Comparison of ENCODE assay signal across 10 cellular contexts in the genomic region with DNA sequence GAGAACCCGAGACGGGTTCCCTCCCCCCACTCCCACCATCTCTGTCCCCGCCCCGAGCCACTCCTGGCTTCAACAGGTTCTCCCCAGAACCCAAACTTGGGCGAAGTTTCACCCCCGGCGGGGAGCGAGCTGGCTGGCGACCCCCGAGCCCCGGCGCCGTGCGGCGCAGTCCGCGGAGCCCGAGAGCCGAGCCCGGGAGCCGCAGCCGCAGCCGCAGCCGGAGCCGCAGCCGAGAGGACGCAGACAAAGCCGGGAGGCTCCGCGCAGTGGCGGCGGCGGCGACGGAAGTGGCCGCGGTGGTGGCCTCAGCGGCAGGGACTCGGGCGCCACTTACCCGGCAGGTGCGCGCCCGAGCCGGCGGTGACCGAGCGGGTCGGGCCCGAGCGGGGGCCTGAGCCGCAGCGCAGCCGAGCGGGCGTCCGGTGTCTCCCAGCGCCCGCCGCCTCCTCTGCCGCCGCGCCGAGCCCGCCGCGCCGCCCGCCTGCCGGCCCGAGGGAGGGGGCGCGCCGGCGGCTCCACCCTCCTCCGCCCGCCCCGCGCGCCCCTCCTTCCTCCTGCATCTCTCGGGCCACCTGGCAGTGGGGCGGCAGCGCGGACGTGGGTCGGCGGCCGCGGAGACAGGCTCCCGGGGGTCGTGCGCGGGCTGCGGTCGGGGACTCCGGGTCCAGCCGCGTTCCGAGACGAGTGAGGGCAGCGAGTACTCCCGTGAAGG. TPM values are rescaled to one million over a fixed set of nuclear protein-coding genes. Genes with fewer than 3 reads are reported as not detected.
DNase-seq lines count a peak whose midpoint lies in the region; TF ChIP-seq lines count a peak whose summit lies in the region.
"Had no signal": no experiment of that assay in that cellular context is flagged by ENCODE, and none has a peak within 500 bp of the region (broad histone marks: within the 10 kb centered on the region; RNA-seq: fewer than 3 reads in every experiment).

A gene with protein sequence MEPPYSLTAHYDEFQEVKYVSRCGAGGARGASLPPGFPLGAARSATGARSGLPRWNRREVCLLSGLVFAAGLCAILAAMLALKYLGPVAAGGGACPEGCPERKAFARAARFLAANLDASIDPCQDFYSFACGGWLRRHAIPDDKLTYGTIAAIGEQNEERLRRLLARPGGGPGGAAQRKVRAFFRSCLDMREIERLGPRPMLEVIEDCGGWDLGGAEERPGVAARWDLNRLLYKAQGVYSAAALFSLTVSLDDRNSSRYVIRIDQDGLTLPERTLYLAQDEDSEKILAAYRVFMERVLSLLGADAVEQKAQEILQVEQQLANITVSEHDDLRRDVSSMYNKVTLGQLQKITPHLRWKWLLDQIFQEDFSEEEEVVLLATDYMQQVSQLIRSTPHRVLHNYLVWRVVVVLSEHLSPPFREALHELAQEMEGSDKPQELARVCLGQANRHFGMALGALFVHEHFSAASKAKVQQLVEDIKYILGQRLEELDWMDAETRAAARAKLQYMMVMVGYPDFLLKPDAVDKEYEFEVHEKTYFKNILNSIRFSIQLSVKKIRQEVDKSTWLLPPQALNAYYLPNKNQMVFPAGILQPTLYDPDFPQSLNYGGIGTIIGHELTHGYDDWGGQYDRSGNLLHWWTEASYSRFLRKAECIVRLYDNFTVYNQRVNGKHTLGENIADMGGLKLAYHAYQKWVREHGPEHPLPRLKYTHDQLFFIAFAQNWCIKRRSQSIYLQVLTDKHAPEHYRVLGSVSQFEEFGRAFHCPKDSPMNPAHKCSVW (minus strand): TSS at position 450 of the 712 bp plus-strand sequence. CDS start 1,181 bp downstream, outside the sequence.

- CTCF ChIA-PET in Calu3 (lab: Charles Lee) = no interaction called here

- peaks cover 18% of the 10 kb centered on the region; the same call in 1 of the 2 replicates for H3K27me3 ChIP-seq in SJCRH30

- TF ChIP-seq CTCF in Calu3 (IDR thresholded peaks at IDR 0.05; ENCODE audit: unreplicated experiment) (no peak), osteocyte (IDR thresholded peaks at IDR 0.05) (no peak)

- H3K4me1 Mint-ChIP-seq in Calu3 (ENCODE audit: low read depth, unreplicated experiment) (no peaks in the 10 kb centered on the region), osteocyte (ENCODE audit: unreplicated experiment) (peaks cover 9% of the 10 kb centered on the region)

- no peaks in the 10 kb centered on the region for H3K36me3 ChIP-seq in SJCRH30

- intact Hi-C loops in Calu3 (cut with micrococcal nuclease; ENCODE audit: unreplicated experiment) = no loop called here

- H3K4me3 ChIP-seq in SJCRH30 = no peak within 1 kb of the TSS
- H3K4me3 ChIP-seq: K562 had no signal

- no peak for TF ChIP-seq EP300 in Ishikawa (IDR thresholded peaks at IDR 0.05; ENCODE audit: borderline replicate concordance)

- no peak for TF ChIP-seq RAD21 in Ishikawa (IDR thresholded peaks at IDR 0.05; ENCODE audit: low read depth)

- DNase-seq in Calu3 (peak; percentile 26), ecto neural progenitor cell (ENCODE audit: low spot score) (peak; percentile 71), osteocyte (ENCODE audit: extremely low spot score, unreplicated experiment) (no peak), SJCRH30 (no peak), activated gamma-delta T cell treated with Interleukin-2 at 50 U/mL for 16 hours (no peak), AG20443 (ENCODE audit: low spot score) (no peak)
- DNase-seq: erythroblast had no signal

- H3K27ac ChIP-seq in SJCRH30 = no peak within 1 kb of the TSS

- no TSS peak for BruUV-seq in Calu3 (replicated peaks; lab: Mats Ljungman, UMichigan)

- no peaks in the 10 kb centered on the region for H3K9me3 Mint-ChIP-seq in Calu3 (ENCODE audit: low read depth, unreplicated experiment)
- H3K9me3 Mint-ChIP-seq in osteocyte (ENCODE audit: unreplicated experiment) = no peaks in the 10 kb centered on the region

- H3K4me3 Mint-ChIP-seq in Calu3 (ENCODE audit: low read depth, unreplicated experiment) = peak within 1 kb of the TSS; percentile 12
- H3K4me3 Mint-ChIP-seq in osteocyte (ENCODE audit: unreplicated experiment) = peak within 1 kb of the TSS; percentile 54

- H3K4me1 ChIP-seq in SJCRH30 = no peaks in the 10 kb centered on the region

- H3K27ac Mint-ChIP-seq in Calu3 (ENCODE audit: unreplicated experiment) (no peak within 1 kb of the TSS), osteocyte (ENCODE audit: unreplicated experiment) (no peak within 1 kb of the TSS)

- no peaks in the 10 kb centered on the region for H3K36me3 Mint-ChIP-seq in Calu3 (ENCODE audit: insufficient read depth, unreplicated experiment)
- H3K36me3 Mint-ChIP-seq in osteocyte (ENCODE audit: unreplicated experiment) = no peaks in the 10 kb centered on the region

- H3K9me3 ChIP-seq in SJCRH30 (replicated peaks) = no peaks in the 10 kb centered on the region

- H3K27me3 Mint-ChIP-seq in Calu3 (ENCODE audit: unreplicated experiment) = peaks cover 75% of the 10 kb centered on the region
- H3K27me3 Mint-ChIP-seq in osteocyte (ENCODE audit: unreplicated experiment) = peaks cover 33% of the 10 kb centered on the region

TF ChIP-seq in Ishikawa, 13 proteins besides CTCF, POLR2A, EP300 and RAD21:
- TF ChIP-seq TEAD4 (IDR thresholded peaks at IDR 0.05) (no peak), ZBTB7A (IDR thresholded peaks at IDR 0.05; ENCODE audit: low read depth) (peak; percentile 19; the same call in 1 of the 2 replicates)

RNA-seq across cellular contexts. Expression of the gene that starts here (rescaled TPM):
- total RNA-seq in Calu3 (2022) (not detected in 2 replicates), osteocyte (0.13 and 0.60 TPM in 2 replicates)
- total RNA-seq in SJCRH30 (2014; rRNA removed; shearing (Covaris generic)) = not detected in 2 replicates
- total RNA-seq: H4 had no signal

Comparison
In these comparisons a context has a peak if more than half of its experiments do, and no peak if none do; other contexts are left out.
1. Peak in DNase-seq in Calu3; RNA of the gene not detected or under 1 TPM.